ENCODE assay signal across 1 cellular context in the genomic region with DNA sequence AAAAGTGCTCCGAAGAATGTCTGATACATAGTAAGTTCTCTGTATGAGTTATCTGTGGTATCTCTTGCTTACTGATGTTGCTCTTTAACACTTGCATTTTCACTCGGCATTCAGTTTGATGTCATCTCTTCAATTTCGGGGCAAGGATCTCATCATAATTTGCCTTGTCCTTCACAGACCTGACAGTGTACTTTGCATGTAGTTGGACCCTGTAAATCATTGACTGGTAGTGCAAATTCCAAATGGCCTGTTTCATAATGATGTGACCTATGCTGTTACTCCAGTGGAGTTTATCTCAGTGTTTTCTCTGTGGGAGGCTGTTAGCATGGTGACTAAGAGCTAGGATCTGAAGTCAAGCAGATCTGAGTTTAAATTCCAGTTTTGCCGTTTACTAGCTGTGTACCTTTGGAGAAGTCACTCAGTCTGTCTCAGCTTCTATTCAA.
TF ChIP-seq lines count a peak whose summit lies in the region.

No MANE protein-coding gene starts in this region.

TF ChIP-seq in liver, 16 proteins besides CTCF, POLR2A, EP300 and RAD21 (continued from another document):
- TF ChIP-seq HNF4G (IDR thresholded peaks at IDR 0.05) (peak; percentile 97), YY1 (IDR thresholded peaks at IDR 0.05) (peak; percentile 88), TAF1 (conservative IDR thresholded peaks at IDR 0.05) (peak; percentile 67), NR2F2 (IDR thresholded peaks at IDR 0.05) (peak; percentile 89)
- TF ChIP-seq, protein P1, sequence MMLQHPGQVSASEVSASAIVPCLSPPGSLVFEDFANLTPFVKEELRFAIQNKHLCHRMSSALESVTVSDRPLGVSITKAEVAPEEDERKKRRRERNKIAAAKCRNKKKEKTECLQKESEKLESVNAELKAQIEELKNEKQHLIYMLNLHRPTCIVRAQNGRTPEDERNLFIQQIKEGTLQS (IDR thresholded peaks at IDR 0.05), result peak; percentile 84
